Comparison of ENCODE assay signal across 15 cellular contexts in the genomic region with DNA sequence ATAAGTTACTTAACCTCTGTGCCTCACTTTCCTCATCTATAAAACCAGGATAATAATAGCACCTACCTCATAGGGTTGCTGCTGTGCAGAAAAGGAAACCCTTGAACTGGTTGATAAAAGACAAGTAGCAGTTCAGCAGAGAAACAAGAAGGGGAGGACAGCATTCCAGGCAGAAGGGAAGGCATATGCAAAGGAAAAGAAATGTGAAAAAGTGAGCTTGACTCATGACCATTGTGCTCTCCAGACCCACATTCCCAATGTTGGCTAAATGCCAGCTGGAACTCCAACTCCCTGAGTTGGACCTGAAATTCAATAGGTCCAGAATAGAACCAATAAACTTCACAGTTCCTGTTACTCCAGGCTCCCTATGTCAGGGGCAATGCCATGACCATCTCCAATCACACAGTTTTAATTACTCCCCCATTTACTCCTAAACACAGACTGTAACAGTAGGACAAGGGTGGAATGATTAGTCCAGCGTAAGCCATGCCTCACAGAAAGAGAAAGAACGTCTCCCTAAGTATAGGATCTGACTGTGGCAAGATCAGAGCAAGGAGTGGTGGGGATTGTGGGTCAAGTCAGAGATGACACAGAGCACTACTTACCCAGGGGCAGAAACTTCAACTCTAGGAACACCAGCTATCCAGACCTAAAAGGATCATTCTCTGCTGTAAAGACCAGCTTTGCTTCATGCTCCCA. TPM values are rescaled to one million over a fixed set of nuclear protein-coding genes. Genes with fewer than 3 reads are reported as not detected.
A peak's percentile ranks its signal among the peaks of the same experiment; 100 is the strongest.
DNase-seq lines count a peak whose midpoint lies in the region; ATAC-seq, FAIRE-seq and TF ChIP-seq lines count a peak whose summit lies in the region.
"Had no signal": no experiment of that assay in that cellular context is flagged by ENCODE, and none has a peak within 500 bp of the region (broad histone marks: within the 10 kb centered on the region; RNA-seq: fewer than 3 reads in every experiment).

No MANE protein-coding gene starts in this region.

- H3K4me3 Mint-ChIP-seq in chondrocyte (ENCODE audit: unreplicated experiment), result no peak overlapping the region
- H3K4me3 Mint-ChIP-seq: activated T-cell treated with anti-CD3 and anti-CD28 coated beads, Interleukin-2, amount 50 U/mL, for 4 hours; brain had no signal

- BruUV-seq in HepG2 (replicated peaks; lab: Mats Ljungman, UMichigan), result no TSS peak

- no peaks in the 10 kb centered on the region for H3K27me3 Mint-ChIP-seq in chondrocyte (ENCODE audit: low read depth)
- H3K27me3 Mint-ChIP-seq: brain had no signal

- no peaks in the 10 kb centered on the region for H3K36me3 Mint-ChIP-seq in chondrocyte (ENCODE audit: low read depth)

- no peak overlapping the region for H3K9ac ChIP-seq in HepG2 (ENCODE audit: insufficient read depth, low read depth, low read length)

- in situ Hi-C loops in HepG2 (cut with HindIII; ENCODE audit: extremely low pct_ligation_motif_present, low pct_unique_long_range_greater_than_20kb), result no loop called here

- peaks cover 24% of the 10 kb centered on the region for H3K4me1 Mint-ChIP-seq in chondrocyte (ENCODE audit: low read depth)

- H3K79me2 ChIP-seq in HepG2 (ENCODE audit: insufficient read depth, low read length) (no peaks in the 10 kb centered on the region), hepatocyte (peaks cover 32% of the 10 kb centered on the region)

- peaks cover 15% of the 10 kb centered on the region; the same call in 1 of the 2 replicates for H3K4me1 ChIP-seq in HepG2 (ENCODE audit: insufficient read depth, low read length)
- peaks cover 0 to 5% (median 0%) of the 10 kb centered on the region in 4 donors for H3K4me1 ChIP-seq in right lobe of liver
- no peaks in the 10 kb centered on the region for H3K4me1 ChIP-seq in hepatocyte (ENCODE audit: insufficient read depth)
- peaks cover 11 to 22% of the 10 kb centered on the region in 2 donors for H3K4me1 ChIP-seq in thoracic aorta (ENCODE audit: control insufficient read depth in 1 of 2, low read depth in 2 of 2)
- H3K4me1 ChIP-seq: SJCRH30 had no signal

- CTCF ChIA-PET in HepG2 (lab: Yijun Ruan, JAX; ENCODE audit: low intra/inter-chr PET ratio, low total read pairs), result no interaction called here

- TF ChIP-seq EP300 in HepG2 (IDR thresholded peaks at IDR 0.05; ENCODE audit: low read depth in 2 of 2, low read length in 2 of 2) (no peak), HepG2 (CRISPR knock-in tag; IDR thresholded peaks at IDR 0.05; ENCODE audit: borderline replicate concordance) (no peak)

- H3K4me3 ChIP-seq in HepG2 (replicated peaks in 1 of 3; ENCODE audit: insufficient read depth in 1 of 3, low read depth in 2 of 3, low read length in 3 of 3), result no peak overlapping the region
- H3K4me3 ChIP-seq in right lobe of liver, result no peak overlapping the region
- H3K4me3 ChIP-seq in hepatocyte, result no peak overlapping the region
- H3K4me3 ChIP-seq in thoracic aorta, result no peak overlapping the region
- H3K4me3 ChIP-seq: SJCRH30 had no signal

- POLR2A ChIA-PET in HepG2 (lab: Yijun Ruan, JAX), result no interaction called here

- ATAC-seq in HepG2 (no peak), right lobe of liver (no peak), thoracic aorta (ENCODE audit: insufficient number of reproducible peaks, low FRiP score, low read depth) (no peak), GM21390 (IDR thresholded peaks at IDR 0.05; ENCODE audit: unreplicated experiment) (no peak)
- ATAC-seq: activated T-cell treated with anti-CD3 and anti-CD28 coated beads, Interleukin-2, amount 50 U/mL, for 4 hours had no signal

- TF ChIP-seq CTCF in HepG2 (CRISPR knock-in tag; IDR thresholded peaks at IDR 0.05) (no peak), right lobe of liver (IDR thresholded peaks at IDR 0.05) (no peak), chondrocyte (IDR thresholded peaks at IDR 0.05) (no peak), hepatocyte (IDR thresholded peaks at IDR 0.05; ENCODE audit: poor library complexity) (no peak), thoracic aorta (IDR thresholded peaks at IDR 0.05) (no peak)

- no peak for FAIRE-seq in HepG2 (lab: Jason Lieb, UNC)

- no peaks in the 10 kb centered on the region for H3K9me2 ChIP-seq in hepatocyte (replicated peaks; ENCODE audit: insufficient read depth)

- TF ChIP-seq RAD21 in HepG2 (CRISPR knock-in tag; IDR thresholded peaks at IDR 0.05), result no peak

- H2AFZ ChIP-seq in HepG2 (ENCODE audit: low read length) (no peak overlapping the region), hepatocyte (no peak overlapping the region)

- H3K4me2 ChIP-seq in HepG2 (ENCODE audit: low read depth, low read length) (no peak overlapping the region), hepatocyte (no peak overlapping the region)

- no peak overlapping the region for H3K27ac ChIP-seq in HepG2 (ENCODE audit: extremely low read length, insufficient read depth, low read length)
- H3K27ac ChIP-seq in right lobe of liver, result no peak overlapping the region
- no peak overlapping the region for H3K27ac ChIP-seq in hepatocyte
- peak overlapping the region in 1 of 2 donors; percentile 15 for H3K27ac ChIP-seq in thoracic aorta
- H3K27ac ChIP-seq: HL-60, SJCRH30 had no signal

- H3K27me3 ChIP-seq in HepG2 (ENCODE audit: control insufficient read depth in 1 of 2, insufficient read depth in 2 of 2, low read length in 2 of 2) (no peaks in the 10 kb centered on the region), right lobe of liver (no peaks in the 10 kb centered on the region), hepatocyte (no peaks in the 10 kb centered on the region), thoracic aorta (replicated peaks; ENCODE audit: insufficient read depth) (no peaks in the 10 kb centered on the region)
- H3K27me3 ChIP-seq: SJCRH30 had no signal

- H3K27ac Mint-ChIP-seq in chondrocyte (ENCODE audit: unreplicated experiment), result peak overlapping the region; percentile 65

- H4K20me1 ChIP-seq in HepG2 (ENCODE audit: insufficient read depth, low read length) (no peaks in the 10 kb centered on the region), hepatocyte (ENCODE audit: insufficient read depth, poor library complexity, severe bottlenecking) (peaks cover 6% of the 10 kb centered on the region)

- intact Hi-C loops in HepG2 (cut with micrococcal nuclease; ENCODE audit: unreplicated experiment), result no loop called here
- intact Hi-C loops in right lobe of liver (cut with DNase I), result no loop called here

- peak; percentile 5 for DNase-seq in HepG2 (ENCODE audit: low spot score)
- no peak for DNase-seq in right lobe of liver
- no peak for DNase-seq in chondrocyte (ENCODE audit: low spot score)
- peak; percentile 9 for DNase-seq in hepatocyte (ENCODE audit: low spot score)
- DNase-seq in thoracic aorta (ENCODE audit: low spot score), result peak; percentile 9
- DNase-seq in NCI-H2029 (lab: John Stamatoyannopoulos, UW), result no peak
- no peak for DNase-seq in NCI-H2171 (lab: John Stamatoyannopoulos, UW)
- DNase-seq: activated CD4-positive, CD25-positive, alpha-beta regulatory T cell treated with anti-CD3 and anti-CD28 coated beads, Interleukin-2, amount 50 U/mL, for 72 hours; activated T-cell treated with anti-CD3 and anti-CD28 coated beads, Interleukin-2, amount 50 U/mL, for 4 hours; GDM1; NCI-H524 treated with DMSO at 0.1 percent for 48 hours had no signal

- TF ChIP-seq POLR2A in HepG2 (IDR thresholded peaks at IDR 0.05; ENCODE audit: insufficient read depth in 1 of 2, low read depth in 2 of 2, low read length in 2 of 2) (no peak), right lobe of liver (IDR thresholded peaks at IDR 0.05) (no peak)

- no peaks in the 10 kb centered on the region for H3K9me3 ChIP-seq in HepG2 (ENCODE audit: low read length)
- no peaks in the 10 kb centered on the region for H3K9me3 ChIP-seq in right lobe of liver
- H3K9me3 ChIP-seq in hepatocyte (ENCODE audit: low read depth), result no peaks in the 10 kb centered on the region
- H3K9me3 ChIP-seq in thoracic aorta, result no peaks in the 10 kb centered on the region
- H3K9me3 ChIP-seq: SJCRH30 had no signal

- WGBS in HepG2 (ENCODE audit: low lambda C conversion rate), result 88% methylated on average over 2 of the region's 2 CpGs
- 50% methylated on average over 1 of the region's 2 CpGs for WGBS in right lobe of liver (ENCODE audit: insufficient coverage, low coverage, low lambda C conversion rate, missing lambda C conversion rate)
- WGBS in hepatocyte (ENCODE audit: low lambda C conversion rate, missing lambda C conversion rate), result 85% methylated on average over 2 of the region's 2 CpGs

- H3K36me3 ChIP-seq in HepG2 (replicated peaks in 1 of 2; ENCODE audit: control insufficient read depth in 1 of 2, insufficient read depth in 2 of 2, low read length in 2 of 2) (no peaks in the 10 kb centered on the region; a peak in 1 of 5 replicates), right lobe of liver (no peaks in the 10 kb centered on the region), hepatocyte (replicated peaks; ENCODE audit: insufficient read depth, low read depth) (no peaks in the 10 kb centered on the region), thoracic aorta (no peaks in the 10 kb centered on the region)
- H3K36me3 ChIP-seq: SJCRH30 had no signal

- no peaks in the 10 kb centered on the region for H3K9me3 Mint-ChIP-seq in chondrocyte (ENCODE audit: low read depth)
- H3K9me3 Mint-ChIP-seq: activated T-cell treated with anti-CD3 and anti-CD28 coated beads, Interleukin-2, amount 50 U/mL, for 4 hours; brain had no signal

RNA-seq across cellular contexts. Expression of a gene that starts 26.9 kb away (rescaled TPM):
- total RNA-seq in HepG2 (2016; rRNA removed; fragmentation: Illumina TruSeq; extraction: Trizol) (29.2 and 38.5 TPM in 2 replicates), right lobe of liver (10 to 100 TPM; 21.9 to 31.1 (median 27.2) TPM), chondrocyte (66.5 to 75.5 TPM (median 73.3 TPM) in 3 replicates), hepatocyte (29.7 and 33.9 TPM in 2 replicates), thoracic aorta (10 to 100 TPM; 66.4 to 69.5 TPM)
- 5.1 and 6.7 TPM in 2 replicates for total RNA-seq in HepG2 (2016; cell fraction: cytosol; rRNA removed; fragmentation: Illumina TruSeq; extraction: Trizol; ENCODE audit: low read depth)
- 28.1 and 39.0 TPM in 2 replicates for total RNA-seq in HepG2 (2016; cell fraction: insoluble cytoplasmic fraction; rRNA removed; fragmentation: Illumina TruSeq; extraction: Trizol)
- total RNA-seq in HepG2 (2016; cell fraction: membrane; rRNA removed; fragmentation: Illumina TruSeq; extraction: Trizol), result 12.7 and 13.3 TPM in 2 replicates
- 18.0 and 20.8 TPM in 2 replicates for total RNA-seq in HepG2 (2016; cell fraction: nucleus; rRNA removed; fragmentation: Illumina TruSeq; extraction: Trizol)
- polyA plus RNA-seq in HepG2 (2011; rRNA removed) (9.1 and 11.8 TPM in 2 replicates), hepatocyte (9.0 and 10.8 TPM in 2 replicates)
- 5.6 and 8.1 TPM in 2 replicates for polyA plus RNA-seq in HepG2 (2011; cell fraction: cytosol; rRNA removed)
- polyA plus RNA-seq in HepG2 (2011; cell fraction: nucleus; rRNA removed), result 4.1 and 4.4 TPM in 2 replicates
- 14.4 and 14.6 TPM in 2 replicates for polyA plus RNA-seq in HepG2 (2012)
- 1.0 and 1.3 TPM in 2 replicates for polyA plus RNA-seq in HepG2 (2016; cell fraction: cytosol; fragmentation: Illumina TruSeq; extraction: Trizol; ENCODE audit: low read depth)
- 27.9 and 28.4 TPM in 2 replicates for polyA plus RNA-seq in HepG2 (2016; cell fraction: insoluble cytoplasmic fraction; fragmentation: Illumina TruSeq; extraction: Trizol; ENCODE audit: low read depth)
- polyA plus RNA-seq in HepG2 (2016; cell fraction: membrane; fragmentation: Illumina TruSeq; extraction: Trizol; ENCODE audit: low read depth), result 4.9 and 5.0 TPM in 2 replicates
- 15.1 and 15.3 TPM in 2 replicates for polyA plus RNA-seq in HepG2 (2016; cell fraction: nucleus; fragmentation: Illumina TruSeq; extraction: Trizol; ENCODE audit: insufficient read depth, low read depth)
- 29.5 and 64.7 TPM in 2 replicates for polyA minus RNA-seq in HepG2 (2011; rRNA and poly(A)+ RNA removed; ENCODE audit: low replicate concordance)
- polyA minus RNA-seq in HepG2 (2011; cell fraction: cytosol; rRNA and poly(A)+ RNA removed), result 17.3 and 27.1 TPM in 2 replicates
- 5.5 and 6.2 TPM in 2 replicates for polyA minus RNA-seq in HepG2 (2011; cell fraction: nucleus; rRNA and poly(A)+ RNA removed)

Comparison
In these comparisons a context has a peak if more than half of its experiments do, and no peak if none do; other contexts are left out.
1. DNase-seq: peak in HepG2 (single experiment), hepatocyte (single experiment) and thoracic aorta (single experiment); none in right lobe of liver (0 of 3), chondrocyte (single experiment), NCI-H2029 (single experiment) and NCI-H2171 (single experiment).